7 cellular contexts compared by ENCODE assay signal in the genomic region with DNA sequence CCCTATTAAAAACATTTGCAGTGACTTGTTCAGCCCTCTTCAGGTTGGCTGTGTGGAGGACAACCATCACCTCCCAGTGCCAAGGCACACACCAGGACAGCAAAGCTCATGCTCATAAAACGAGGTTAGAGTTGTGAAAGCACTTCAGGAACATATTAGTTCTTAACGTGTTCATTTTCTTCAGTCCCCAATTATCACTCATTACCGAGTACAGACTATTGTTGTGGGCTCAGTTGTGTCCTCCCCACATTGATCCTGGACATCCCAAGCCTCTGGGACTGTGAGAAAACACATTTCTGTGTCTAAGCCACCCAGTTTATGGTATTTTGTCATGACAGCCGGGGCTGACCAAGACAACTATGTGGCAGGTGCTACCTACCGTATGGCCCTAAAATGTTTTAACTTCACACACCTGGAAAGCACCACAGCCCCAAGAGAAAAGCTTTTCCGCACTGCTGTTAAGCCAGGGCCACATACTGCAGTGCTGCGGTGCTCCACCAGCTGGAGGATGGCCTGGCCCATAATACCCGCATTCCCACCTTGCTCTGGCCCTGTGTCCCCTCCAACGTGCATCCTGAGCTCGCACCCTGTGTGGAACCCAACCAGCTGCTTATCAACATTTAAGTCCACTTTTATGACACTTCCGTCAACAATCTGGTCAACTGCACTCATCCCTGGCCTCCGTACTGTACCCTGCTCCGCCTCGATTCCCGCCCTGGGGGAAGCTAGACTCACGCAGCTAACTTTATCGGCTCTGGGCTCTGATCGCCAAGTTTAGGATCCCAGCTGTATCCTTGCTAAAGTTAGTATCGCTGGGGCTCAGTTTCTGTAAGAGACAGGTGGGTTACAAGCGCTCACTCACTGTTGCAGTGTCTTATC.
DNase-seq lines count a peak whose midpoint lies in the region; ATAC-seq and TF ChIP-seq lines count a peak whose summit lies in the region.
"Not testable (repeated sequence)": the region's sequence is repeated elsewhere in the genome, so short reads cannot be mapped to it uniquely, and the experiment has no call there.

No MANE protein-coding gene starts in this region.

- not testable (repeated sequence) for H3K36me3 Mint-ChIP-seq in WTC11
- H3K36me3 Mint-ChIP-seq in central memory CD8-positive, alpha-beta T cell (ENCODE audit: insufficient read depth): peaks cover 13% of the 10 kb centered on the region

- peaks cover 10% of the 10 kb centered on the region for H3K4me1 Mint-ChIP-seq in WTC11
- H3K4me1 Mint-ChIP-seq in central memory CD8-positive, alpha-beta T cell: peaks cover 26% of the 10 kb centered on the region

- not testable (repeated sequence) for TF ChIP-seq EP300 in ovary (IDR thresholded peaks at IDR 0.05)

- CTCF ChIA-PET in WTC11 (lab: Charles Lee): not testable (repeated sequence)

- TF ChIP-seq CTCF in HL-60 (IDR thresholded peaks at IDR 0.05; ENCODE audit: insufficient read depth, low read length); WTC11 (IDR thresholded peaks at IDR 0.05); ovary (IDR thresholded peaks at IDR 0.05): not testable (repeated sequence)

- DNase-seq in HL-60 (ENCODE audit: low read depth in 1 of 2, low spot score in 1 of 2); WTC11 (ENCODE audit: low spot score); central memory CD8-positive, alpha-beta T cell (ENCODE audit: low spot score in 2 of 2); ovary: not testable (repeated sequence)

- intact Hi-C loops in ovary (cut with DNase I): not testable (repeated sequence)

- peak overlapping the region; percentile 97 for H3K4me3 Mint-ChIP-seq in WTC11
- peak overlapping the region; percentile 100 for H3K4me3 Mint-ChIP-seq in central memory CD8-positive, alpha-beta T cell

- peak overlapping the region; percentile 61 for H3K4me3 ChIP-seq in HL-60 (replicated peaks; ENCODE audit: insufficient read depth, low read length)
- H3K4me3 ChIP-seq in iPS-11a (ENCODE audit: low read depth, low read length): peak overlapping the region; percentile 65
- peak overlapping the region; percentile 49 for H3K4me3 ChIP-seq in ovary

- ATAC-seq in GM18907 (IDR thresholded peaks at IDR 0.05; ENCODE audit: unreplicated experiment) (peak; percentile 39), HG02588 (IDR thresholded peaks at IDR 0.05; ENCODE audit: unreplicated experiment) (peak; percentile 16), WTC11 (peak; percentile 30)
- ATAC-seq in central memory CD8-positive, alpha-beta T cell (replicated peaks; ENCODE audit: extremely low read depth, poor library complexity, severe bottlenecking): peak; percentile 30

- not testable (repeated sequence) for H3K27ac ChIP-seq in HL-60 (replicated peaks); ovary

- H3K9me3 ChIP-seq in ovary: not testable (repeated sequence)

- not testable (repeated sequence) for H3K27me3 ChIP-seq in HL-60 (ENCODE audit: insufficient read depth, poor library complexity, severe bottlenecking); ovary

- H3K9me3 Mint-ChIP-seq in WTC11; central memory CD8-positive, alpha-beta T cell: not testable (repeated sequence)

- peak overlapping the region; percentile 92 for H3K27ac Mint-ChIP-seq in WTC11
- H3K27ac Mint-ChIP-seq in central memory CD8-positive, alpha-beta T cell (ENCODE audit: low read depth): peak overlapping the region; percentile 98

- H3K4me1 ChIP-seq in ovary (ENCODE audit: insufficient read depth): not testable (repeated sequence)

- not testable (repeated sequence) for H3K36me3 ChIP-seq in ovary

- not testable (repeated sequence) for TF ChIP-seq POLR2A in ovary (IDR thresholded peaks at IDR 0.05)

- WGBS in ovary, 3 donors: 22 to 23% (median 23%) methylated on average over 15 to 18 of the region's 20 CpGs

- POLR2A ChIA-PET in WTC11 (lab: Charles Lee): not testable (repeated sequence)

- not testable (repeated sequence) for H3K27me3 Mint-ChIP-seq in WTC11 (ENCODE audit: low read depth); central memory CD8-positive, alpha-beta T cell
